In genomic region chr6:8113260-8113659, GRCh38 we compare ENCODE assay signal across 23 cellular contexts. TPM values are rescaled to one million over a fixed set of nuclear protein-coding genes. Genes with fewer than 3 reads are reported as not detected.
A peak's percentile ranks its signal among the peaks of the same experiment; 100 is the strongest.
DNase-seq lines count a peak whose midpoint lies in the region; ATAC-seq and TF ChIP-seq lines count a peak whose summit lies in the region.
"Had no signal": no experiment of that assay in that cellular context is flagged by ENCODE, and none has a peak within 500 bp of the region (broad histone marks: within the 10 kb centered on the region; RNA-seq: fewer than 3 reads in every experiment).

No MANE protein-coding gene starts in this region.

- no peak overlapping the region for H3K27ac ChIP-seq in vagina
- H3K27ac ChIP-seq: A549, HL-60, PC-9, RWPE1 had no signal

- no peak for ATAC-seq in HG02610 (IDR thresholded peaks at IDR 0.05; ENCODE audit: unreplicated experiment)
- ATAC-seq in activated CD8-positive, alpha-beta T cell treated with anti-CD3 and anti-CD28 coated beads, Interleukin-2, amount 10 ng/mL, durations not matched to agents 7 days and 5 days = no peak
- ATAC-seq in GM21515 (IDR thresholded peaks at IDR 0.05; ENCODE audit: unreplicated experiment) = no peak
- ATAC-seq: A549, GM12878 had no signal

- no peak overlapping the region for H3K27ac Mint-ChIP-seq in activated CD8-positive, alpha-beta T cell treated with anti-CD3 and anti-CD28 coated beads, Interleukin-2, amount 10 ng/mL, durations not matched to agents 7 days and 5 days
- H3K27ac Mint-ChIP-seq: IgD-negative memory B cell had no signal

- no peaks in the 10 kb centered on the region for H3K9me3 Mint-ChIP-seq in activated CD8-positive, alpha-beta T cell treated with anti-CD3 and anti-CD28 coated beads, Interleukin-2, amount 10 ng/mL, durations not matched to agents 7 days and 5 days (ENCODE audit: insufficient read depth)

- H3K9me3 ChIP-seq in vagina = no peaks in the 10 kb centered on the region
- H3K9me3 ChIP-seq: A549 had no signal

- H3K4me1 Mint-ChIP-seq in activated CD8-positive, alpha-beta T cell treated with anti-CD3 and anti-CD28 coated beads, Interleukin-2, amount 10 ng/mL, durations not matched to agents 7 days and 5 days (ENCODE audit: low read depth) = no peaks in the 10 kb centered on the region

- H3K27me3 Mint-ChIP-seq in activated CD8-positive, alpha-beta T cell treated with anti-CD3 and anti-CD28 coated beads, Interleukin-2, amount 10 ng/mL, durations not matched to agents 7 days and 5 days (ENCODE audit: low read depth) = peaks cover 12% of the 10 kb centered on the region

- intact Hi-C loops in vagina (cut with DNase I) = no loop called here

- H3K4me3 ChIP-seq in AG10803 (ENCODE audit: low read length) (no peak overlapping the region), foreskin fibroblast (ENCODE audit: low read depth in 1 of 2, low read length in 2 of 2) (no peak overlapping the region), vagina (no peak overlapping the region)
- H3K4me3 ChIP-seq: A549, GM12878, PC-9 had no signal

- no peaks in the 10 kb centered on the region for H3K27me3 ChIP-seq in vagina

- DNase-seq in AG10803 (ENCODE audit: low read depth) (peak; percentile 57), HCEC 1CT (peak; percentile 17), dedifferentiated amniotic fluid mesenchymal stem cell (ENCODE audit: extremely low spot score) (peak; percentile 53), foreskin fibroblast (peak; percentile 11 to 53), vagina (ENCODE audit: extremely low spot score in 2 of 2) (no peak)
- no peak for DNase-seq in activated CD8-positive, alpha-beta T cell treated with anti-CD3 and anti-CD28 coated beads, Interleukin-2, amount 10 ng/mL, durations not matched to agents 7 days and 5 days
- DNase-seq: DND-41, GDM1, Karpas-422, NCI-H1048, NCI-H1436 treated with DMSO at 0.1 percent for 48 hours, NCI-H2029, NCI-H2171, NCI-H526, PC-9, SIG-M5 had no signal

- no peaks in the 10 kb centered on the region for H3K36me3 Mint-ChIP-seq in activated CD8-positive, alpha-beta T cell treated with anti-CD3 and anti-CD28 coated beads, Interleukin-2, amount 10 ng/mL, durations not matched to agents 7 days and 5 days (ENCODE audit: low read depth)
- H3K36me3 Mint-ChIP-seq: IgD-negative memory B cell had no signal

- TF ChIP-seq CTCF in AG10803 (conservative IDR thresholded peaks at IDR 0.05; ENCODE audit: low read length) (no peak), foreskin fibroblast (IDR thresholded peaks at IDR 0.05; ENCODE audit: low read depth, low read length) (no peak), vagina (IDR thresholded peaks at IDR 0.05) (no peak)

- POLR2A ChIA-PET in activated CD8-positive, alpha-beta T cell treated with anti-CD3 and anti-CD28 coated beads, Interleukin-2, amount 10 ng/mL, durations not matched to agents 7 days and 5 days (lab: Charles Lee) = no interaction called here

- H3K4me1 ChIP-seq in vagina = no peaks in the 10 kb centered on the region

- no peak overlapping the region for H3K4me3 Mint-ChIP-seq in activated CD8-positive, alpha-beta T cell treated with anti-CD3 and anti-CD28 coated beads, Interleukin-2, amount 10 ng/mL, durations not matched to agents 7 days and 5 days
- H3K4me3 Mint-ChIP-seq: IgD-negative memory B cell had no signal

- H3K36me3 ChIP-seq in vagina = no peaks in the 10 kb centered on the region

- CTCF ChIA-PET in activated CD8-positive, alpha-beta T cell treated with anti-CD3 and anti-CD28 coated beads, Interleukin-2, amount 10 ng/mL, durations not matched to agents 7 days and 5 days (lab: Charles Lee) = no interaction called here

- no peak for TF ChIP-seq POLR2A in vagina (IDR thresholded peaks at IDR 0.05)

RNA-seq across cellular contexts. Expression of gene EEF1E1, which starts 10.9 kb away (rescaled TPM):
- total RNA-seq in vagina = 53.0 TPM
- total RNA-seq in activated CD8-positive, alpha-beta T cell treated with anti-CD3 and anti-CD28 coated beads, Interleukin-2, amount 10 ng/mL, durations not matched to agents 7 days and 5 days = 10 to 100 TPM; 42.2 to 44.2 TPM

RNA-seq across cellular contexts. Expression of gene BLOC1S5, which starts 49.1 kb away (rescaled TPM):
- 9.6 TPM for total RNA-seq in vagina
- 10 to 100 TPM; 21.5 to 21.6 TPM for total RNA-seq in activated CD8-positive, alpha-beta T cell treated with anti-CD3 and anti-CD28 coated beads, Interleukin-2, amount 10 ng/mL, durations not matched to agents 7 days and 5 days

Comparison
In these comparisons a context has a peak if more than half of its experiments do, and no peak if none do; other contexts are left out.
1. DNase-seq: peak in AG10803 (single experiment), HCEC 1CT (single experiment), dedifferentiated amniotic fluid mesenchymal stem cell (single experiment) and foreskin fibroblast (2 of 2); none in vagina (0 of 2) and activated CD8-positive, alpha-beta T cell treated with anti-CD3 and anti-CD28 coated beads, Interleukin-2, amount 10 ng/mL, durations not matched to agents 7 days and 5 days (single experiment).